10 cellular contexts compared by ENCODE assay signal in the genomic region with DNA sequence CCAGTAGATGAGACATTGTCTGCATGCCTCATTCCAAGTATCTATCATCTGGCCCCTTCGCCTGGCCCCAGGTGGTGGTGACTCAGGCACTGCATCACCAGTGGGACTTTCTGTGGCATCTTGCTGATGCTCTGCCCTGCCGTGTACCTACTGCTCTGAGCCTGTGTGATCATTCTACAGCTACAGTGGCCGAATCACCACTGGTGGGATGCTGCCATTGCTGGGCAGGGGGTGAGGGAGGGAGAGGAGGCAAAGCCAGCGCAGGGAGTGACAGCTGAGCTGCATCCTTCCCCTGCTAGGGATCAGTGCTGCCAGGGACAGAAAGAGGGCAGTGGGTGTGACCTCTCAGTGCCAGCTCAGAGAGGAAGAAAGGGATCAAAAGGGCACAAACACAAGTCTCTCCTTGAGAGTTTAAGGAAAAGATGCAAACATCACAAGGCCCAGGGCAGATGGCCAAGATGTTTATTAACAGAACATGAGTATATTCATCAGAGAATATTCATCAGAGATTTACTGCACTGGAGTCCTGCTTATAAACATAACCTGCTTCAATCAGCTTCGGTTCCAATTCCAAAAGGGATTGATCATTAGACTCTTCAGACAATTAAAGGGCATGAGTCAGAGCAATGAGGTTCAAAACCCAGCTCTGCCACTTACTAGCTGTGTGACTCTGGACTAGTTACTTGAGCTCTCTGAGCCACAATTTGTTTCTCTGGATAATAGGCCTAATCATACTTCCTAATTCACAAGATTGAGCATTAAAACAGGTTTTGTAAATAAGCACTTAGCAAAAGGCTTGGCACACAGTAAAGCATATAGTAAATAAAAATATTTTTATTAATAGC.
DNase-seq lines count a peak whose midpoint lies in the region; ATAC-seq and TF ChIP-seq lines count a peak whose summit lies in the region.
"Had no signal": no experiment of that assay in that cellular context is flagged by ENCODE, and none has a peak within 500 bp of the region (broad histone marks: within the 10 kb centered on the region; RNA-seq: fewer than 3 reads in every experiment).

No MANE protein-coding gene starts in this region.

- H3K36me3 ChIP-seq in stomach = no peaks in the 10 kb centered on the region
- no peaks in the 10 kb centered on the region for H3K36me3 ChIP-seq in esophagus squamous epithelium
- H3K36me3 ChIP-seq: sigmoid colon had no signal

- H3K27ac ChIP-seq in stomach = no peak overlapping the region
- H3K27ac ChIP-seq in esophagus squamous epithelium = no peak overlapping the region
- H3K27ac ChIP-seq: body of pancreas, sigmoid colon had no signal

- no peak for TF ChIP-seq POLR2A in stomach (IDR thresholded peaks at IDR 0.05)
- TF ChIP-seq POLR2A in esophagus squamous epithelium (IDR thresholded peaks at IDR 0.05) = no peak

- peaks cover 3% of the 10 kb centered on the region for H3K27me3 Mint-ChIP-seq in T-helper 1 cell treated with Interleukin-12 subunit alpha and Interleukin-12 subunit beta and Interleukin-4 antibody, amounts not matched to agents 30 μg/mL and 1 μg/mL, for 36 hours (ENCODE audit: low read depth)

- no peak overlapping the region for H3K4me3 Mint-ChIP-seq in T-helper 1 cell treated with Interleukin-12 subunit alpha and Interleukin-12 subunit beta and Interleukin-4 antibody, amounts not matched to agents 30 μg/mL and 1 μg/mL, for 36 hours

- peaks cover 0 to 5% (median 0%) of the 10 kb centered on the region in 4 donors for H3K4me1 ChIP-seq in stomach
- H3K4me1 ChIP-seq in esophagus squamous epithelium = no peaks in the 10 kb centered on the region
- H3K4me1 ChIP-seq: sigmoid colon had no signal

- no peaks in the 10 kb centered on the region for H3K27me3 ChIP-seq in stomach
- no peaks in the 10 kb centered on the region for H3K27me3 ChIP-seq in esophagus squamous epithelium
- H3K27me3 ChIP-seq: body of pancreas, sigmoid colon had no signal

- peak; percentile 44 for ATAC-seq in GM21423 (IDR thresholded peaks at IDR 0.05; ENCODE audit: unreplicated experiment)
- no peak for ATAC-seq in GM21360 (IDR thresholded peaks at IDR 0.05; ENCODE audit: unreplicated experiment)
- ATAC-seq: body of pancreas had no signal

- 57 to 66% (median 64%) methylated on average over 5 of the region's 5 CpGs for WGBS in stomach, 5 donors
- 41 to 48% methylated on average over 3 to 4 of the region's 5 CpGs for WGBS in esophagus squamous epithelium, 2 donors

- DNase-seq in choroid plexus epithelial cell (ENCODE audit: low read depth) (peak; percentile 42), stomach (no peak), NOMO-1 treated with DMSO at 0.1 percent for 48 hours (lab: John Stamatoyannopoulos, UW; ENCODE audit: unreplicated experiment) (no peak), esophagus squamous epithelium (lab: John Stamatoyannopoulos, UW) (no peak)
- DNase-seq in stimulated activated CD8-positive, alpha-beta memory T cell treated with anti-CD3 and anti-CD28 coated beads, Interleukin-12 subunit alpha, Interleukin-12 subunit beta, amount 100 ng/mL, for 1 hour (ENCODE audit: low read depth) = peak; percentile 27
- DNase-seq: body of pancreas, sigmoid colon had no signal

- intact Hi-C loops in stomach (cut with DNase I; ENCODE audit: low total_unique reads) = no loop called here
- intact Hi-C loops in esophagus squamous epithelium (cut with DNase I) = no loop called here

- no peaks in the 10 kb centered on the region for H3K36me3 Mint-ChIP-seq in T-helper 1 cell treated with Interleukin-12 subunit alpha and Interleukin-12 subunit beta and Interleukin-4 antibody, amounts not matched to agents 30 μg/mL and 1 μg/mL, for 36 hours (ENCODE audit: low read depth)

- peaks cover 8% of the 10 kb centered on the region for H3K4me1 Mint-ChIP-seq in T-helper 1 cell treated with Interleukin-12 subunit alpha and Interleukin-12 subunit beta and Interleukin-4 antibody, amounts not matched to agents 30 μg/mL and 1 μg/mL, for 36 hours (ENCODE audit: low read depth)

- peak overlapping the region; percentile 10 for H3K27ac Mint-ChIP-seq in T-helper 1 cell treated with Interleukin-12 subunit alpha and Interleukin-12 subunit beta and Interleukin-4 antibody, amounts not matched to agents 30 μg/mL and 1 μg/mL, for 36 hours

- no peak overlapping the region for H3K4me3 ChIP-seq in choroid plexus epithelial cell (ENCODE audit: low read depth, low read length)
- H3K4me3 ChIP-seq in stomach = no peak overlapping the region
- H3K4me3 ChIP-seq in esophagus squamous epithelium = no peak overlapping the region
- H3K4me3 ChIP-seq: body of pancreas, sigmoid colon had no signal

- H3K9me3 Mint-ChIP-seq in T-helper 1 cell treated with Interleukin-12 subunit alpha and Interleukin-12 subunit beta and Interleukin-4 antibody, amounts not matched to agents 30 μg/mL and 1 μg/mL, for 36 hours = no peaks in the 10 kb centered on the region

- H3K9me3 ChIP-seq in stomach (no peaks in the 10 kb centered on the region), esophagus squamous epithelium (no peaks in the 10 kb centered on the region)
- H3K9me3 ChIP-seq: body of pancreas, sigmoid colon had no signal

- TF ChIP-seq CTCF in choroid plexus epithelial cell (conservative IDR thresholded peaks at IDR 0.05; ENCODE audit: low read depth, low read length) (no peak), stomach (IDR thresholded peaks at IDR 0.05) (no peak), esophagus squamous epithelium (IDR thresholded peaks at IDR 0.05) (no peak)

- TF ChIP-seq EP300 in stomach (IDR thresholded peaks at IDR 0.05) = no peak

Comparison
In these comparisons a context has a peak if more than half of its experiments do, and no peak if none do; other contexts are left out.
1. DNase-seq: peak in choroid plexus epithelial cell (single experiment) and stimulated activated CD8-positive, alpha-beta memory T cell treated with anti-CD3 and anti-CD28 coated beads, Interleukin-12 subunit alpha, Interleukin-12 subunit beta, amount 100 ng/mL, for 1 hour (single experiment); none in stomach (single experiment), NOMO-1 treated with DMSO at 0.1 percent for 48 hours (single experiment) and esophagus squamous epithelium (single experiment).